In the genomic region with DNA sequence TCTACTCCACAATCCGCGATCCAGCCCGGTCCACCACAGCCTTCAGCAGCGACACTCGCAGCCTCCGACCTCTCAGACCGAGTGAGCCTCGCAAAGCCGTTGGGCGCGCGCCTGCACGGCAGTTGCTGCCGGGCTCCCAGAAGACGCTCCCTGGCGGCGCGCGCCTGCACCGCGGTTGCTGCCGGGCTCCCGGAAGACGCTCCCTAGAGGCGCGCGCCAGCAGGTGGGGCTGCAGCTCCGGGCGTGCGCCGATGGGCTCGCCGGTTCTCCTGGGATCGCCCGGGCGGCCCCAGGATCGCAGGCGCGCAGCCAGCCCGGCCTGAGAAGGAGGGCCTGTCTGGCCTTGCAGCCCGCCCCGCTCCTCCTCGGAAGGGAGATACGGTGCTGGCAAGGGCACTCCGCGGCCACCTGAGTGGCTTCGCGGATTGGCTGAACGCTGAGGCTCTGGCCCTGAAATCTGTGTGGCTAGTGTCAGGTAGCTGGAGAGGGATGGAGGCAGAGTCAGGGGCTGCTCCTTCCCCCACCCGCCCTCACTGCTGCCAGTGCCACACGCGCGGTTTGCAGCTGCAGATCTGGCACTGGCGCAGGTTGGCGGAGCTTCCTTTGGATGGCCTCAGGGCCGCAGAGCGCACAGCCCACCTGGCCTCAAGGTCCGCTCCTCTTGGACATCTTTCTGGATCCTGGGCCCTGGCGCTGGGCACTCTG, we compare ENCODE assay signal across 8 cellular contexts.
DNase-seq lines count a peak whose midpoint lies in the region; ATAC-seq and TF ChIP-seq lines count a peak whose summit lies in the region.
"Not testable (repeated sequence)": the region's sequence is repeated elsewhere in the genome, so short reads cannot be mapped to it uniquely, and the experiment has no call there.

No MANE protein-coding gene starts in this region.

- not testable (repeated sequence) for H3K4me3 Mint-ChIP-seq in effector memory CD8-positive, alpha-beta T cell

- ATAC-seq in GM19023 (IDR thresholded peaks at IDR 0.05; ENCODE audit: unreplicated experiment) (peak; percentile 100), HG02798 (IDR thresholded peaks at IDR 0.05; ENCODE audit: poor library complexity, unreplicated experiment) (peak; percentile 100), left lung (peak; percentile 100)
- ATAC-seq in effector memory CD8-positive, alpha-beta T cell (replicated peaks) = peak; percentile 82

- not testable (repeated sequence) for TF ChIP-seq CTCF in AG10803 (conservative IDR thresholded peaks at IDR 0.05; ENCODE audit: low read length)
- peak; percentile 19 to 20 for TF ChIP-seq CTCF in left lung (IDR thresholded peaks at IDR 0.05)

- not testable (repeated sequence) for H3K27ac Mint-ChIP-seq in effector memory CD8-positive, alpha-beta T cell

- H3K4me1 Mint-ChIP-seq in effector memory CD8-positive, alpha-beta T cell (ENCODE audit: low read depth in 2 of 2) = not testable (repeated sequence)

- DNase-seq in AG10803 (ENCODE audit: low read depth) (peak; percentile 22), LoVo (ENCODE audit: low spot score) (peak; percentile 47), activated T-cell treated with anti-CD3 and anti-CD28 coated beads for 1 hour (ENCODE audit: low read depth) (peak; percentile 5), left lung (peak; percentile 41 to 79)
- not testable (repeated sequence) for DNase-seq in effector memory CD8-positive, alpha-beta T cell
- peak in 2 of 3 donors; percentile 27 to 45 for DNase-seq in stimulated activated CD4-positive, alpha-beta T cell treated with anti-CD3 and anti-CD28 coated beads, Interleukin-12 subunit alpha, Interleukin-12 subunit beta, amount 100 ng/mL, for 48 hours (ENCODE audit: low read depth in 2 of 3, low spot score in 1 of 3)

- not testable (repeated sequence) for H3K27ac ChIP-seq in left lung

- not testable (repeated sequence) for H3K9me3 ChIP-seq in left lung

- not testable (repeated sequence) for H3K4me1 ChIP-seq in left lung

- intact Hi-C loops in left lung (cut with DNase I) = not testable (repeated sequence)

- not testable (repeated sequence) for H3K9me3 Mint-ChIP-seq in effector memory CD8-positive, alpha-beta T cell

- not testable (repeated sequence) for H3K27me3 Mint-ChIP-seq in effector memory CD8-positive, alpha-beta T cell

- H3K4me3 ChIP-seq in AG10803 (ENCODE audit: low read length) = not testable (repeated sequence)
- H3K4me3 ChIP-seq in left lung = peak overlapping the region; percentile 11 to 24

- peaks cover 3 to 14% of the 10 kb centered on the region in 2 donors for H3K27me3 ChIP-seq in left lung

- not testable (repeated sequence) for H3K36me3 Mint-ChIP-seq in effector memory CD8-positive, alpha-beta T cell (ENCODE audit: insufficient read depth)

- H3K36me3 ChIP-seq in left lung = not testable (repeated sequence)
